In the genomic region with DNA sequence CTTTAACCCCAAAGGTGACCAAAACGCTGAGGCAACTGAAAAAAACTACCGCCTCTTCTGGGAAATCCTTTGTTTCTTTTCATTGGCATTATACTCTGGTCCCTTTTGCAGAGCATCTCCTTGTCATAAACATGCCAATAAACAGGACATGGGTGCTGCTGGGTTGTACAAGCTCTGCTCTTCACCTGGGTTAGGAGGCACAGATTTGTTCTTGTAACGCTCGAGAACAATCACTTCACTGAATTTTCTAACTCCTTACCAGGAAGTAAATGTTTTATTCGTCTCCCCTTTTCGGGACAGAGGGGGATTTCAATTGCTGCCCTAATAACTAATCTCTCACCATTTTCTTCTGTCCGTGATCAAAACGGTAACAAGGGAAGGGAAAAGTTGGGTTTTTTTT, we compare ENCODE assay signal across 9 cellular contexts. TPM values are rescaled to one million over a fixed set of nuclear protein-coding genes. Genes with fewer than 3 reads are reported as not detected.
DNase-seq lines count a peak whose midpoint lies in the region; ATAC-seq, FAIRE-seq and TF ChIP-seq lines count a peak whose summit lies in the region.
"Had no signal": no experiment of that assay in that cellular context is flagged by ENCODE, and none has a peak within 500 bp of the region (broad histone marks: within the 10 kb centered on the region; RNA-seq: fewer than 3 reads in every experiment).

No MANE protein-coding gene starts in this region.

- H3K27ac ChIP-seq in PC-3 (ENCODE audit: low read length) = no peak overlapping the region
- H3K27ac ChIP-seq in esophagus squamous epithelium = no peak overlapping the region
- no peak overlapping the region for H3K27ac ChIP-seq in rectal smooth muscle tissue (ENCODE audit: low read depth, low read length)

- H3K4me3 ChIP-seq in GM12864 (ENCODE audit: low read depth, low read length) = peak overlapping the region; percentile 58; the same call in 1 of the 2 replicates
- peak overlapping the region; percentile 91 for H3K4me3 ChIP-seq in PC-3 (ENCODE audit: low read length)
- H3K4me3 ChIP-seq in esophagus squamous epithelium = peak overlapping the region; percentile 40 to 73 (median 58)
- H3K4me3 ChIP-seq in rectal smooth muscle tissue (ENCODE audit: low read length) = peak overlapping the region; percentile 96

- no peaks in the 10 kb centered on the region for H3F3A ChIP-seq in PC-3 (ENCODE audit: low read length, unreplicated experiment)

- BruUV-seq in PC-3 (replicated peaks; lab: Mats Ljungman, UMichigan) = no TSS peak

- H3K79me2 ChIP-seq in PC-3 (ENCODE audit: low read length) = 0 out of 2 replicates have a peak, but pooled peaks cover 7% of the 10 kb centered on the region

- no peak for FAIRE-seq in frontal cortex (lab: Jason Lieb, UNC)

- POLR2A ChIA-PET in PC-3 (lab: Charles Lee; ENCODE audit: unreplicated experiment) = interaction anchor here (0.8 to 1.0 kb wide), 2 partner anchors 29 to 62 kb away, joined by 3 to 5 read pairs; partner anchors contain the start of gene C3orf33

- DNase-seq in GM12864 (ENCODE audit: low read depth) (no peak), PC-3 (no peak), esophagus squamous epithelium (lab: John Stamatoyannopoulos, UW) (no peak), AML-193 (lab: John Stamatoyannopoulos, UW) (no peak), frontal cortex (ENCODE audit: low spot score in 2 of 2) (no peak)

- H3K4me1 ChIP-seq in PC-3 (ENCODE audit: insufficient read depth, low read length) (peaks cover 39% of the 10 kb centered on the region), esophagus squamous epithelium (peaks cover 5 to 35% (median 20%) of the 10 kb centered on the region in 3 donors), rectal smooth muscle tissue (ENCODE audit: control insufficient read depth, insufficient read depth, low read length) (no peaks in the 10 kb centered on the region)

- CTCF ChIA-PET in PC-3 (lab: Charles Lee) = no interaction called here

- TF ChIP-seq CTCF in GM12864 (IDR thresholded peaks at IDR 0.05; ENCODE audit: low read depth, low read length, missing control alignments) (no peak), PC-3 (conservative IDR thresholded peaks at IDR 0.05; ENCODE audit: low read depth, low read length) (no peak), esophagus squamous epithelium (IDR thresholded peaks at IDR 0.05) (no peak)

- ATAC-seq in PC-3 (no peak), GM18870 (IDR thresholded peaks at IDR 0.05; ENCODE audit: unreplicated experiment) (no peak), HG02885 (IDR thresholded peaks at IDR 0.05; ENCODE audit: poor library complexity, unreplicated experiment) (no peak)

- peak overlapping the region; percentile 100 for H2AFZ ChIP-seq in PC-3 (ENCODE audit: low read length)

- 2 to 8% methylated on average over 8 of the region's 8 CpGs for WGBS in esophagus squamous epithelium, 2 donors

- no peaks in the 10 kb centered on the region for H3K9me2 ChIP-seq in PC-3 (replicated peaks; ENCODE audit: low read length)

- no peak for TF ChIP-seq POLR2A in esophagus squamous epithelium (IDR thresholded peaks at IDR 0.05)

- H3K27me3 ChIP-seq in PC-3 (ENCODE audit: low read length) (no peaks in the 10 kb centered on the region), esophagus squamous epithelium (peaks cover 0 to 51% (median 2%) of the 10 kb centered on the region in 4 donors), rectal smooth muscle tissue (ENCODE audit: control insufficient read depth, insufficient read depth, low read length) (peaks cover 3% of the 10 kb centered on the region)

- H3K9ac ChIP-seq in PC-3 (ENCODE audit: low read length) (peak overlapping the region; percentile 61), rectal smooth muscle tissue (ENCODE audit: low read length) (peak overlapping the region; percentile 78)

- no peaks in the 10 kb centered on the region for H4K20me1 ChIP-seq in PC-3 (ENCODE audit: low read length)

- intact Hi-C loops in PC-3 (cut with micrococcal nuclease) (loop anchor here (2.0 kb wide), 1 partner anchor 111 kb away; the partner anchor contains the start of gene SLC33A1), esophagus squamous epithelium (cut with DNase I) (no loop called here)

- H3K4me2 ChIP-seq in PC-3 (ENCODE audit: low read length) = peak overlapping the region; percentile 98

- H3K9me3 ChIP-seq in PC-3 (ENCODE audit: low read length) (no peaks in the 10 kb centered on the region), esophagus squamous epithelium (no peaks in the 10 kb centered on the region)

- no peaks in the 10 kb centered on the region for H3K36me3 ChIP-seq in PC-3 (ENCODE audit: low read depth, low read length)
- no peaks in the 10 kb centered on the region for H3K36me3 ChIP-seq in esophagus squamous epithelium
- H3K36me3 ChIP-seq in rectal smooth muscle tissue (ENCODE audit: control insufficient read depth, insufficient read depth, low read length) = no peaks in the 10 kb centered on the region

RNA-seq across cellular contexts. Expression of gene PLCH1, which starts 1.3 kb away (rescaled TPM):
- total RNA-seq in PC-3 (2014; rRNA removed) (4.1 and 4.5 TPM in 2 replicates), esophagus squamous epithelium (1 to 10 TPM in 1 of 4 donors, under 1 TPM in 3; 0.19 to 2.1 (median 0.28) TPM), frontal cortex (19.2 TPM)
- total RNA-seq: LHCN-M2 had no signal
